ENCODE assay signal across 15 cellular contexts in genomic region chr4:117575850-117576249, GRCh38.
DNase-seq lines count a peak whose midpoint lies in the region; ATAC-seq and TF ChIP-seq lines count a peak whose summit lies in the region.
"Had no signal": no experiment of that assay in that cellular context is flagged by ENCODE, and none has a peak within 500 bp of the region (broad histone marks: within the 10 kb centered on the region; RNA-seq: fewer than 3 reads in every experiment).

No MANE protein-coding gene starts in this region.

- no peak overlapping the region for H3K27ac Mint-ChIP-seq in CD8-positive, alpha-beta T cell
- no peak overlapping the region for H3K27ac Mint-ChIP-seq in T-helper 17 cell
- H3K27ac Mint-ChIP-seq in naive thymus-derived CD4-positive, alpha-beta T cell: no peak overlapping the region
- no peak overlapping the region for H3K27ac Mint-ChIP-seq in stimulated activated naive B cell treated with anti-CD40 and anti-IgM and Interleukin-4, amounts not matched to agents 10 μg/mL and 1 μg/mL and 100 μg/mL, for 72 hours
- H3K27ac Mint-ChIP-seq: CD4-positive, CD25-positive, alpha-beta regulatory T cell; GM23338 had no signal

- H3K4me3 Mint-ChIP-seq in CD8-positive, alpha-beta T cell: no peak overlapping the region
- H3K4me3 Mint-ChIP-seq in T-helper 17 cell: no peak overlapping the region
- H3K4me3 Mint-ChIP-seq in naive thymus-derived CD4-positive, alpha-beta T cell: no peak overlapping the region
- H3K4me3 Mint-ChIP-seq in stimulated activated naive B cell treated with anti-CD40 and anti-IgM and Interleukin-4, amounts not matched to agents 10 μg/mL and 1 μg/mL and 100 μg/mL, for 72 hours: no peak overlapping the region
- H3K4me3 Mint-ChIP-seq: CD4-positive, CD25-positive, alpha-beta regulatory T cell; GM23338 had no signal

- POLR2A ChIA-PET in CD8-positive, alpha-beta T cell (lab: Charles Lee): no interaction called here
- POLR2A ChIA-PET in naive thymus-derived CD4-positive, alpha-beta T cell (lab: Charles Lee): no interaction called here

- H3K9me3 ChIP-seq in CD8-positive, alpha-beta T cell (ENCODE audit: low read length): no peaks in the 10 kb centered on the region
- H3K9me3 ChIP-seq in T-helper 17 cell (ENCODE audit: control insufficient read depth, low read length, poor library complexity, severe bottlenecking): no peaks in the 10 kb centered on the region
- no peaks in the 10 kb centered on the region for H3K9me3 ChIP-seq in naive thymus-derived CD4-positive, alpha-beta T cell (ENCODE audit: control insufficient read depth in 2 of 3, low read length in 3 of 3)
- H3K9me3 ChIP-seq: BE2C, Caco-2 had no signal

- no peaks in the 10 kb centered on the region for H3K4me1 ChIP-seq in CD8-positive, alpha-beta T cell (ENCODE audit: insufficient read depth, low read length)
- H3K4me1 ChIP-seq in naive thymus-derived CD4-positive, alpha-beta T cell (ENCODE audit: control insufficient read depth in 2 of 2, insufficient read depth in 2 of 2, low read length in 2 of 2): no peaks in the 10 kb centered on the region
- H3K4me1 ChIP-seq: BE2C, Caco-2 had no signal

- no peaks in the 10 kb centered on the region for H3K27me3 ChIP-seq in CD8-positive, alpha-beta T cell (ENCODE audit: insufficient read depth, low read length)
- no peaks in the 10 kb centered on the region for H3K27me3 ChIP-seq in naive thymus-derived CD4-positive, alpha-beta T cell (ENCODE audit: control insufficient read depth in 2 of 2, insufficient read depth in 2 of 2, low read length in 2 of 2)
- H3K27me3 ChIP-seq: BE2C had no signal

- no peak overlapping the region for H3K4me3 ChIP-seq in CD8-positive, alpha-beta T cell (ENCODE audit: low read depth, low read length)
- no peak overlapping the region for H3K4me3 ChIP-seq in naive thymus-derived CD4-positive, alpha-beta T cell (ENCODE audit: low read length)
- H3K4me3 ChIP-seq: GM23338 had no signal

- intact Hi-C loops in CD8-positive, alpha-beta T cell (cut with DNase I, micrococcal nuclease): no loop called here
- intact Hi-C loops in naive thymus-derived CD4-positive, alpha-beta T cell (cut with micrococcal nuclease): no loop called here

- no peaks in the 10 kb centered on the region for H3K4me1 Mint-ChIP-seq in CD8-positive, alpha-beta T cell (ENCODE audit: low read depth)
- H3K4me1 Mint-ChIP-seq in T-helper 17 cell: no peaks in the 10 kb centered on the region
- no peaks in the 10 kb centered on the region for H3K4me1 Mint-ChIP-seq in naive thymus-derived CD4-positive, alpha-beta T cell
- H3K4me1 Mint-ChIP-seq in stimulated activated naive B cell treated with anti-CD40 and anti-IgM and Interleukin-4, amounts not matched to agents 10 μg/mL and 1 μg/mL and 100 μg/mL, for 72 hours: no peaks in the 10 kb centered on the region
- H3K4me1 Mint-ChIP-seq: CD4-positive, CD25-positive, alpha-beta regulatory T cell; GM23338 had no signal

- DNase-seq in CD8-positive, alpha-beta T cell: no peak
- DNase-seq in T-helper 17 cell: no peak
- no peak for DNase-seq in naive thymus-derived CD4-positive, alpha-beta T cell
- DNase-seq in stimulated activated naive B cell treated with anti-CD40 and anti-IgM and Interleukin-4, amounts not matched to agents 10 μg/mL and 1 μg/mL and 100 μg/mL, for 72 hours: no peak
- DNase-seq in activated CD4-positive, alpha-beta T cell treated with anti-CD3 and anti-CD28 coated beads, Interleukin-2, amount 50 U/mL, for 1 hour: no peak
- DNase-seq: BE2C; C1 segment of cervical spinal cord; Caco-2; CD4-positive, CD25-positive, alpha-beta regulatory T cell; GF-D8; HCEC 1CT had no signal

- H3K9me3 Mint-ChIP-seq in CD8-positive, alpha-beta T cell: peaks cover 3% of the 10 kb centered on the region
- peaks cover 0 to 9% (median 0%) of the 10 kb centered on the region in 11 donors for H3K9me3 Mint-ChIP-seq in naive thymus-derived CD4-positive, alpha-beta T cell
- peaks cover 0 to 1% of the 10 kb centered on the region in 2 donors for H3K9me3 Mint-ChIP-seq in stimulated activated naive B cell treated with anti-CD40 and anti-IgM and Interleukin-4, amounts not matched to agents 10 μg/mL and 1 μg/mL and 100 μg/mL, for 72 hours
- H3K9me3 Mint-ChIP-seq: GM23338 had no signal

- H3K27ac ChIP-seq in CD8-positive, alpha-beta T cell (ENCODE audit: low read depth, low read length): no peak overlapping the region
- H3K27ac ChIP-seq in naive thymus-derived CD4-positive, alpha-beta T cell (ENCODE audit: low read depth, low read length): no peak overlapping the region
- H3K27ac ChIP-seq: HL-60 had no signal

- no peaks in the 10 kb centered on the region for H3K36me3 ChIP-seq in CD8-positive, alpha-beta T cell (ENCODE audit: insufficient read depth, low read length)
- no peaks in the 10 kb centered on the region for H3K36me3 ChIP-seq in naive thymus-derived CD4-positive, alpha-beta T cell (ENCODE audit: control insufficient read depth in 2 of 3, insufficient read depth in 3 of 3, low read length in 3 of 3)
- H3K36me3 ChIP-seq: BE2C had no signal

- no peak for TF ChIP-seq CTCF in CD8-positive, alpha-beta T cell (IDR thresholded peaks at IDR 0.05)

- ATAC-seq in CD8-positive, alpha-beta T cell: peak; percentile 59
- ATAC-seq in T-helper 17 cell (peak; percentile 40), GM21526 (IDR thresholded peaks at IDR 0.05; ENCODE audit: low FRiP score, unreplicated experiment) (no peak), GM21360 (IDR thresholded peaks at IDR 0.05; ENCODE audit: unreplicated experiment) (no peak)
- peak; percentile 48 for ATAC-seq in naive thymus-derived CD4-positive, alpha-beta T cell
- peak; percentile 41 to 57 for ATAC-seq in stimulated activated naive B cell treated with anti-CD40 and anti-IgM and Interleukin-4, amounts not matched to agents 10 μg/mL and 1 μg/mL and 100 μg/mL, for 72 hours (replicated peaks)
- ATAC-seq: GM23338 had no signal

- no peaks in the 10 kb centered on the region for H3K36me3 Mint-ChIP-seq in CD8-positive, alpha-beta T cell
- H3K36me3 Mint-ChIP-seq in T-helper 17 cell (ENCODE audit: low read depth): no peaks in the 10 kb centered on the region
- no peaks in the 10 kb centered on the region for H3K36me3 Mint-ChIP-seq in naive thymus-derived CD4-positive, alpha-beta T cell
- H3K36me3 Mint-ChIP-seq in stimulated activated naive B cell treated with anti-CD40 and anti-IgM and Interleukin-4, amounts not matched to agents 10 μg/mL and 1 μg/mL and 100 μg/mL, for 72 hours: no peaks in the 10 kb centered on the region
- H3K36me3 Mint-ChIP-seq: CD4-positive, CD25-positive, alpha-beta regulatory T cell had no signal

- no peaks in the 10 kb centered on the region for H3K27me3 Mint-ChIP-seq in CD8-positive, alpha-beta T cell (ENCODE audit: low read depth)
- H3K27me3 Mint-ChIP-seq in T-helper 17 cell: no peaks in the 10 kb centered on the region
- H3K27me3 Mint-ChIP-seq in naive thymus-derived CD4-positive, alpha-beta T cell: no peaks in the 10 kb centered on the region
- no peaks in the 10 kb centered on the region for H3K27me3 Mint-ChIP-seq in stimulated activated naive B cell treated with anti-CD40 and anti-IgM and Interleukin-4, amounts not matched to agents 10 μg/mL and 1 μg/mL and 100 μg/mL, for 72 hours
- H3K27me3 Mint-ChIP-seq: CD4-positive, CD25-positive, alpha-beta regulatory T cell had no signal

- CTCF ChIA-PET in CD8-positive, alpha-beta T cell (lab: Charles Lee): no interaction called here
- CTCF ChIA-PET in naive thymus-derived CD4-positive, alpha-beta T cell (lab: Charles Lee): no interaction called here

Comparison
In these comparisons a context has a peak if more than half of its experiments do, and no peak if none do; other contexts are left out.
1. ATAC-seq: peak in CD8-positive, alpha-beta T cell (single experiment), T-helper 17 cell (single experiment), naive thymus-derived CD4-positive, alpha-beta T cell (single experiment) and stimulated activated naive B cell treated with anti-CD40 and anti-IgM and Interleukin-4, amounts not matched to agents 10 μg/mL and 1 μg/mL and 100 μg/mL, for 72 hours (2 of 2); none in GM21526 (single experiment) and GM21360 (single experiment).